In genomic region chr14:71242237-71242748, GRCh38 we compare ENCODE assay signal across 17 cellular contexts.
DNase-seq lines count a peak whose midpoint lies in the region; TF ChIP-seq lines count a peak whose summit lies in the region.
"Had no signal": no experiment of that assay in that cellular context is flagged by ENCODE, and none has a peak within 500 bp of the region (broad histone marks: within the 10 kb centered on the region; RNA-seq: fewer than 3 reads in every experiment).

No MANE protein-coding gene starts in this region.

- no peak overlapping the region for H3K4me3 Mint-ChIP-seq in mesothelial cell of epicardium
- no peak overlapping the region for H3K4me3 Mint-ChIP-seq in neural progenitor cell
- H3K4me3 Mint-ChIP-seq: type B pancreatic cell had no signal

- no peaks in the 10 kb centered on the region; the same call in 1 of the 2 replicates for H3K9me3 ChIP-seq in AG04450 (ENCODE audit: control insufficient read depth, insufficient read depth, low read length)
- H3K9me3 ChIP-seq in neural progenitor cell (ENCODE audit: low read depth) = no peaks in the 10 kb centered on the region
- H3K9me3 ChIP-seq: right lobe of liver had no signal

- H3F3A ChIP-seq in neural progenitor cell (ENCODE audit: low read depth) = no peaks in the 10 kb centered on the region

- H2AFZ ChIP-seq in neural progenitor cell (replicated peaks) = no peak overlapping the region

- H3K27ac Mint-ChIP-seq in mesothelial cell of epicardium (peak overlapping the region; percentile 14), neural progenitor cell (no peak overlapping the region)
- H3K27ac Mint-ChIP-seq: type B pancreatic cell had no signal

- TF ChIP-seq CTCF in AG04450 (IDR thresholded peaks at IDR 0.05; ENCODE audit: low read depth, low read length) = no peak
- no peak for TF ChIP-seq CTCF in coronary artery (IDR thresholded peaks at IDR 0.05)
- no peak for TF ChIP-seq CTCF in mesothelial cell of epicardium (IDR thresholded peaks at IDR 0.05; ENCODE audit: unreplicated experiment)
- no peak for TF ChIP-seq CTCF in neural progenitor cell (IDR thresholded peaks at IDR 0.05)

- DNase-seq in AG04450 (ENCODE audit: low read depth, low spot score) (no peak), LHCN-M2 (ENCODE audit: low read depth) (peak; percentile 40), coronary artery (ENCODE audit: low spot score) (no peak), mesothelial cell of epicardium (ENCODE audit: low spot score in 2 of 2, unreplicated experiment in 2 of 2) (no peak), UCSD-AML1 (lab: John Stamatoyannopoulos, UW; ENCODE audit: unreplicated experiment) (no peak), NCI-H2196 (lab: John Stamatoyannopoulos, UW; ENCODE audit: unreplicated experiment) (no peak), neural progenitor cell (ENCODE audit: low spot score) (no peak), germinal center (ENCODE audit: low spot score) (no peak)
- DNase-seq: activated CD4-positive, alpha-beta T cell treated with anti-CD3 and anti-CD28 coated beads, Interleukin-2, amount 50 U/mL, for 4 hours; activated gamma-delta T cell treated with Interleukin-2 at 50 U/mL for 16 hours; KG1; midbrain; NCI-H2029; right lobe of liver; T-helper 1 cell had no signal

- H3K4me3 ChIP-seq in AG04450 (ENCODE audit: low read depth, low read length) (no peak overlapping the region), coronary artery (no peak overlapping the region), neural progenitor cell (no peak overlapping the region)
- H3K4me3 ChIP-seq: BLaER1, right lobe of liver had no signal

- peaks cover 2% of the 10 kb centered on the region for H3K27me3 Mint-ChIP-seq in mesothelial cell of epicardium (ENCODE audit: low read depth)
- peaks cover 3% of the 10 kb centered on the region for H3K27me3 Mint-ChIP-seq in neural progenitor cell (ENCODE audit: insufficient read depth, low read depth)
- H3K27me3 Mint-ChIP-seq: type B pancreatic cell had no signal

- H3K4me2 ChIP-seq in neural progenitor cell = no peak overlapping the region
- H3K4me2 ChIP-seq: BLaER1 had no signal

- H3K36me3 ChIP-seq in neural progenitor cell = no peaks in the 10 kb centered on the region
- H3K36me3 ChIP-seq: BLaER1, right lobe of liver had no signal

- peaks cover 12% of the 10 kb centered on the region for H3K4me1 Mint-ChIP-seq in mesothelial cell of epicardium
- no peaks in the 10 kb centered on the region for H3K4me1 Mint-ChIP-seq in neural progenitor cell

- no peaks in the 10 kb centered on the region for H3K36me3 Mint-ChIP-seq in mesothelial cell of epicardium
- H3K36me3 Mint-ChIP-seq in neural progenitor cell = no peaks in the 10 kb centered on the region
- H3K36me3 Mint-ChIP-seq: type B pancreatic cell had no signal

- H3K79me2 ChIP-seq in neural progenitor cell (ENCODE audit: low read depth) = no peaks in the 10 kb centered on the region

- no peaks in the 10 kb centered on the region for H4K20me1 ChIP-seq in neural progenitor cell (ENCODE audit: low read depth)
- H4K20me1 ChIP-seq: BLaER1 had no signal

- H3K9me3 Mint-ChIP-seq in mesothelial cell of epicardium = peaks cover 8% of the 10 kb centered on the region
- H3K9me3 Mint-ChIP-seq in neural progenitor cell = no peaks in the 10 kb centered on the region

- H3K9ac ChIP-seq in neural progenitor cell = no peak overlapping the region
- H3K9ac ChIP-seq: BLaER1 had no signal

- no peaks in the 10 kb centered on the region for H3K4me1 ChIP-seq in neural progenitor cell
- H3K4me1 ChIP-seq: right lobe of liver had no signal

- H3K27ac ChIP-seq in AG04450 (ENCODE audit: low read depth, low read length) = peak overlapping the region; percentile 73
- peak overlapping the region; percentile 18 to 45 for H3K27ac ChIP-seq in coronary artery
- H3K27ac ChIP-seq in neural progenitor cell = no peak overlapping the region
- H3K27ac ChIP-seq: BLaER1, right lobe of liver had no signal

- CTCF ChIA-PET in AG04450 (lab: Charles Lee) = interaction anchor here (1.1 kb wide), 1 partner anchor 76 kb away, joined by 4 read pairs; no protein-coding TSS in a partner anchor

- POLR2A ChIA-PET in AG04450 (lab: Yijun Ruan, JAX) = no interaction called here

- H3K27me3 ChIP-seq in AG04450 (ENCODE audit: control insufficient read depth, insufficient read depth, low read length) = no peaks in the 10 kb centered on the region
- no peaks in the 10 kb centered on the region for H3K27me3 ChIP-seq in neural progenitor cell
- H3K27me3 ChIP-seq: BLaER1, right lobe of liver had no signal
